14 cellular contexts compared by ENCODE assay signal in the genomic region with DNA sequence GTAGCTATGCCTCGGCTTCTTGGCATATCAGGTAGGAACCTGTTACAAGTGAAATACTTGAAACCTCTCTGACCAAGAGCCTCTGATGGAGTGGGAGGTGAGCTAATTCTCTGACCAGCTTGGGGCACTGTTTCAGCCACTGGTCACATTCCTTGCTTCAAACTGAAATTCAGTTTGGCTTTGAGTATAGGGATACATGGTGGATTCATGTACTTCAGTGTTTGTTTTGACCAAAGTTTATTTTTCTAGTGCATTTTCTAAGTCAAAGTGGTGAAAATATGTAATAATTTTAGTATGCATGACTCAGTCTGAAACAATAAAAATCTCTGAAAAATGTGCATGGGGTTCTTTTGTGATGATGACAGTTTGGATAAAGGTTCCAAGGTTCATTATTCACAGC. TPM values are rescaled to one million over a fixed set of nuclear protein-coding genes. Genes with fewer than 3 reads are reported as not detected.
A peak's percentile ranks its signal among the peaks of the same experiment; 100 is the strongest.
DNase-seq lines count a peak whose midpoint lies in the region; ATAC-seq and TF ChIP-seq lines count a peak whose summit lies in the region.
"Had no signal": no experiment of that assay in that cellular context is flagged by ENCODE, and none has a peak within 500 bp of the region (broad histone marks: within the 10 kb centered on the region; RNA-seq: fewer than 3 reads in every experiment).

No MANE protein-coding gene starts in this region.

- intact Hi-C loops in right cardiac atrium (cut with DNase I) = no loop called here
- intact Hi-C loops in upper lobe of right lung (cut with DNase I) = no loop called here

- ATAC-seq in right cardiac atrium = no peak
- peak; percentile 75 for ATAC-seq in upper lobe of right lung
- ATAC-seq in GM21786 (IDR thresholded peaks at IDR 0.05; ENCODE audit: unreplicated experiment) = no peak

- H3K36me3 ChIP-seq in cardiac muscle cell (peaks cover 30% of the 10 kb centered on the region), adipocyte (ENCODE audit: control insufficient read depth, insufficient read depth, low read length, severe bottlenecking) (peaks cover 62% of the 10 kb centered on the region), upper lobe of right lung (peaks cover 99% of the 10 kb centered on the region), SJCRH30 (peaks cover 50% of the 10 kb centered on the region)

- H3K27me3 ChIP-seq in cardiac muscle cell = no peaks in the 10 kb centered on the region
- no peaks in the 10 kb centered on the region for H3K27me3 ChIP-seq in right cardiac atrium (ENCODE audit: control insufficient read depth, insufficient read depth)
- H3K27me3 ChIP-seq in adipocyte (replicated peaks; ENCODE audit: control insufficient read depth, insufficient read depth, low read length) = no peaks in the 10 kb centered on the region
- no peaks in the 10 kb centered on the region for H3K27me3 ChIP-seq in upper lobe of right lung
- no peaks in the 10 kb centered on the region for H3K27me3 ChIP-seq in SJCRH30

- WGBS in right cardiac atrium = 84% methylated on average over 1 of the region's 1 CpG

- peak overlapping the region; percentile 37 for H3K9ac ChIP-seq in adipocyte (ENCODE audit: low read length)

- H3K4me1 ChIP-seq in cardiac muscle cell (ENCODE audit: low read depth) = no peaks in the 10 kb centered on the region
- H3K4me1 ChIP-seq in right cardiac atrium (ENCODE audit: control insufficient read depth, insufficient read depth, low read length) = peaks cover 3% of the 10 kb centered on the region
- H3K4me1 ChIP-seq in adipocyte (ENCODE audit: control insufficient read depth, insufficient read depth, low read length) = peaks cover 72% of the 10 kb centered on the region
- H3K4me1 ChIP-seq in upper lobe of right lung = peaks cover 12% of the 10 kb centered on the region
- no peaks in the 10 kb centered on the region for H3K4me1 ChIP-seq in SJCRH30

- DNase-seq in cardiac muscle cell (ENCODE audit: low read depth in 1 of 2, low spot score in 1 of 2) (no peak), right cardiac atrium (no peak), adipocyte (ENCODE audit: low read depth) (peak; percentile 75), iris pigment epithelial cell (ENCODE audit: low read depth) (peak; percentile 76), upper lobe of right lung (no peak), SJCRH30 (no peak), NCI-H748 (lab: John Stamatoyannopoulos, UW; ENCODE audit: unreplicated experiment) (no peak)
- DNase-seq: activated CD4-positive, alpha-beta T cell treated with anti-CD3 and anti-CD28 coated beads, Interleukin-2, amount 10 ng/mL, durations not matched to agents 7 days and 5 days; caudate nucleus; head of caudate nucleus; NCI-H2171; RPMI8226; stimulated activated CD4-positive, alpha-beta T cell treated with anti-CD3 and anti-CD28 coated beads, Interleukin-12 subunit alpha, Interleukin-12 subunit beta, amount 100 ng/mL, for 4 hours had no signal

- no peak for TF ChIP-seq CTCF in cardiac muscle cell (IDR thresholded peaks at IDR 0.05; ENCODE audit: low read depth, low read length)
- TF ChIP-seq CTCF in upper lobe of right lung (IDR thresholded peaks at IDR 0.05) = no peak

- H3K4me3 ChIP-seq in cardiac muscle cell (no peak overlapping the region), right cardiac atrium (ENCODE audit: low read length) (no peak overlapping the region), adipocyte (ENCODE audit: low read length) (no peak overlapping the region), upper lobe of right lung (no peak overlapping the region), SJCRH30 (no peak overlapping the region)

- H3K9me3 ChIP-seq in cardiac muscle cell (ENCODE audit: low read depth) = no peaks in the 10 kb centered on the region
- H3K9me3 ChIP-seq in right cardiac atrium (ENCODE audit: control insufficient read depth, low read length) = no peaks in the 10 kb centered on the region
- H3K9me3 ChIP-seq in adipocyte (ENCODE audit: control insufficient read depth, low read length) = no peaks in the 10 kb centered on the region
- H3K9me3 ChIP-seq in upper lobe of right lung = no peaks in the 10 kb centered on the region
- H3K9me3 ChIP-seq in SJCRH30 (replicated peaks) = no peaks in the 10 kb centered on the region

- peak overlapping the region; percentile 41 for H3K27ac ChIP-seq in cardiac muscle cell
- no peak overlapping the region for H3K27ac ChIP-seq in right cardiac atrium (ENCODE audit: low read length)
- peak overlapping the region; percentile 65 for H3K27ac ChIP-seq in upper lobe of right lung
- H3K27ac ChIP-seq in SJCRH30 = no peak overlapping the region

RNA-seq across cellular contexts. Expression of a gene that starts 18.6 kb away (rescaled TPM):
- 5.6 and 6.1 TPM in 2 replicates for total RNA-seq in cardiac muscle cell
- 6.6 and 9.8 TPM in 2 replicates for polyA plus RNA-seq in cardiac muscle cell
- total RNA-seq in right cardiac atrium = 1 to 10 TPM; 6.3 to 7.1 (median 6.7) TPM
- 3.1 TPM for polyA plus RNA-seq in right cardiac atrium
- total RNA-seq in upper lobe of right lung = 8.0 TPM
- 13.3 and 14.1 TPM in 2 replicates for total RNA-seq in SJCRH30 (2014; rRNA removed; shearing (Covaris generic))

RNA-seq across cellular contexts. Expression of a gene that starts 27.6 kb away (rescaled TPM):
- total RNA-seq in cardiac muscle cell (49.2 and 82.9 TPM in 2 replicates), right cardiac atrium (100 to 1,000 TPM; 101 to 118 (median 105) TPM), upper lobe of right lung (143 TPM)
- polyA plus RNA-seq in cardiac muscle cell (73.8 and 95.1 TPM in 2 replicates), right cardiac atrium (47.8 TPM)
- total RNA-seq in SJCRH30 (2014; rRNA removed; shearing (Covaris generic)) = 48.4 and 50.7 TPM in 2 replicates

Comparison
In these comparisons a context has a peak if more than half of its experiments do, and no peak if none do; other contexts are left out.
1. H3K27ac ChIP-seq: peak in cardiac muscle cell (single experiment) and upper lobe of right lung (single experiment); none in right cardiac atrium (single experiment) and SJCRH30 (single experiment).
2. DNase-seq: peak in adipocyte (single experiment) and iris pigment epithelial cell (single experiment); none in cardiac muscle cell (0 of 2), right cardiac atrium (0 of 3), upper lobe of right lung (single experiment), SJCRH30 (0 of 2) and NCI-H748 (single experiment).